ENCODE assay signal across 36 cellular contexts in the genomic region with DNA sequence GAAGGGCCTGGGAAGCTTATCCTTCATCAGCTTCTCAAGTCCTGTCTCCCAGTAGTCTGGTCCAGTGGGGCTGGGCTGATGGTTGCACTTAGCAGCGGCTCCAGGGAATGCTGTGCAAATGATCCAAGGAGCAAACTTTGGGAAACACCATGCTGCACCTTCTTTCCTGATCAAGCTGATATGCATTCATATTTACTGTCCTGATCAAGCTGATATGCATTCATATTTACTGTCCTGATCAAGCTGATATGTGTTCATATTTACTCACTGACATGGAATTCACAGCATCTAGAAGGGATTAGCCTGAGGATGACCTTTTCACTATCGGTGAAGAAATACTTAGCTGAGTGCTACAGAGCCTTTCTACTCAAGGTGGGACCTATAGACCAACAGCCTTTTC.
"Had no signal": no experiment of that assay in that cellular context is flagged by ENCODE, and none has a peak within 500 bp of the region (broad histone marks: within the 10 kb centered on the region; RNA-seq: fewer than 3 reads in every experiment).

No MANE protein-coding gene starts in this region.

- H3K4me1 ChIP-seq: adrenal gland, SJSA1 had no signal

- H3K4me2 ChIP-seq: PC-9 had no signal

- H3K27ac ChIP-seq: adrenal gland, PC-9, RWPE1, SJSA1, WERI-Rb-1 had no signal

- DNase-seq: activated CD4-positive, alpha-beta memory T cell treated with anti-CD3 and anti-CD28 coated beads, Interleukin-2, amount 10 ng/mL, durations not matched to agents 7 days and 5 days; activated CD4-positive, alpha-beta T cell treated with anti-CD3 and anti-CD28 coated beads for 1 hour; activated CD4-positive, alpha-beta T cell treated with anti-CD3 and anti-CD28 coated beads for 48 hours; activated CD4-positive, CD25-positive, alpha-beta regulatory T cell; activated CD8-positive, alpha-beta memory T cell treated with anti-CD3 and anti-CD28 coated beads for 24 hours; activated CD8-positive, alpha-beta memory T cell treated with anti-CD3 and anti-CD28 coated beads, Interleukin-2, amount 10 ng/mL, durations not matched to agents 7 days and 5 days; activated CD8-positive, alpha-beta memory T cell treated with anti-CD3 and anti-CD28 coated beads, Interleukin-2, amount 50 U/mL, for 48 hours; activated gamma-delta T cell; activated naive CD4-positive, alpha-beta T cell treated with Interleukin-2 at 50 U/mL for 16 hours; activated T-cell treated with anti-CD3 and anti-CD28 coated beads, Interleukin-2, amount 50 U/mL, for 1 hour; activated T-cell treated with anti-CD3 and anti-CD28 coated beads, Interleukin-2, amount 50 U/mL, for 72 hours; adrenal gland; anterior cingulate cortex; central memory CD4-positive, alpha-beta T cell; Kasumi-1; KG1; MM.1S; MV-4-11; NCI-H1092; NCI-H1436 treated with DMSO at 0.1 percent for 48 hours; NCI-H1694 treated with DMSO at 0.1 percent for 48 hours; NCI-H2029; NCI-H510A; NCI-H526; NCI-H748 treated with DMSO at 0.1 percent for 48 hours; Right ventricle myocardium superior; SW 1271; T-helper 1 cell; T-helper 2 cell; T-helper 9 cell; WERI-Rb-1 had no signal

- H3K36me3 ChIP-seq: adrenal gland, SJSA1, WERI-Rb-1 had no signal

- H3K9me3 ChIP-seq: adrenal gland, SJSA1 had no signal

- H2AFZ ChIP-seq: PC-9 had no signal

- H3K4me3 ChIP-seq: adrenal gland, PC-9, SJSA1 had no signal

- ATAC-seq: activated CD8-positive, alpha-beta memory T cell treated with anti-CD3 and anti-CD28 coated beads, Interleukin-2, amount 10 ng/mL, durations not matched to agents 7 days and 5 days; activated naive CD4-positive, alpha-beta T cell treated with anti-CD3 and anti-CD28 coated beads, Interleukin-2, amount 50 U/mL, for 72 hours; activated T-cell treated with anti-CD3 and anti-CD28 coated beads, Interleukin-2, amount 50 U/mL, for 72 hours; activated T-helper 17 cell treated with anti-CD3 and anti-CD28 coated beads, Interleukin-2, amount 50 U/mL, for 72 hours had no signal

- H3K27me3 ChIP-seq: adrenal gland, SJSA1 had no signal
